In genomic region chr16:80627108-80627507, GRCh38 we compare ENCODE assay signal across 15 cellular contexts.
DNase-seq lines count a peak whose midpoint lies in the region; ATAC-seq and TF ChIP-seq lines count a peak whose summit lies in the region.
"Had no signal": no experiment of that assay in that cellular context is flagged by ENCODE, and none has a peak within 500 bp of the region (broad histone marks: within the 10 kb centered on the region; RNA-seq: fewer than 3 reads in every experiment).

No MANE protein-coding gene starts in this region.

- DNase-seq in GM13976 (ENCODE audit: low spot score) (peak; percentile 73), GM19240 (ENCODE audit: insufficient read length, low spot score) (peak; percentile 37), putamen (ENCODE audit: low spot score) (no peak), Calu3 (no peak), kidney glomerular epithelial cell (lab: John Stamatoyannopoulos, UW) (no peak)
- no peak for DNase-seq in T-helper 2 cell treated with Interferon-gamma antibody and Interleukin-4, amounts not matched to agents 5 μg/mL and 100 μg/mL, for 36 hours (ENCODE audit: low spot score)
- DNase-seq: IMR-90; NCI-H1092 treated with DMSO at 0.1 percent for 48 hours; NCI-H524 treated with DMSO at 0.1 percent for 48 hours; retina; stimulated activated CD4-positive, alpha-beta T cell treated with anti-CD3 and anti-CD28 coated beads, Interleukin-2, amount 100 ng/mL, for 24 hours had no signal

- H3K36me3 Mint-ChIP-seq in Calu3 (ENCODE audit: insufficient read depth, unreplicated experiment): no peaks in the 10 kb centered on the region
- peaks cover 39% of the 10 kb centered on the region for H3K36me3 Mint-ChIP-seq in T-helper 2 cell treated with Interferon-gamma antibody and Interleukin-4, amounts not matched to agents 5 μg/mL and 100 μg/mL, for 36 hours (ENCODE audit: low read depth)

- no peaks in the 10 kb centered on the region for H3K27me3 Mint-ChIP-seq in Calu3 (ENCODE audit: unreplicated experiment)
- no peaks in the 10 kb centered on the region for H3K27me3 Mint-ChIP-seq in T-helper 2 cell treated with Interferon-gamma antibody and Interleukin-4, amounts not matched to agents 5 μg/mL and 100 μg/mL, for 36 hours (ENCODE audit: low read depth)
- H3K27me3 Mint-ChIP-seq: activated naive CD4-positive, alpha-beta T cell treated with anti-CD3 and anti-CD28 coated beads, Interleukin-2, amount 50 U/mL, for 24 hours had no signal

- no peak overlapping the region for H3K4me3 Mint-ChIP-seq in Calu3 (ENCODE audit: low read depth, unreplicated experiment)
- no peak overlapping the region for H3K4me3 Mint-ChIP-seq in T-helper 2 cell treated with Interferon-gamma antibody and Interleukin-4, amounts not matched to agents 5 μg/mL and 100 μg/mL, for 36 hours
- H3K4me3 Mint-ChIP-seq: activated CD8-positive, alpha-beta T cell treated with anti-CD3 and anti-CD28 coated beads, Interleukin-2, amount 10 ng/mL, durations not matched to agents 7 days and 5 days; activated naive CD4-positive, alpha-beta T cell treated with anti-CD3 and anti-CD28 coated beads, Interleukin-2, amount 50 U/mL, for 24 hours had no signal

- no peaks in the 10 kb centered on the region for H3K4me1 Mint-ChIP-seq in Calu3 (ENCODE audit: low read depth, unreplicated experiment)
- H3K4me1 Mint-ChIP-seq in T-helper 2 cell treated with Interferon-gamma antibody and Interleukin-4, amounts not matched to agents 5 μg/mL and 100 μg/mL, for 36 hours (ENCODE audit: low read depth): no peaks in the 10 kb centered on the region
- H3K4me1 Mint-ChIP-seq: activated naive CD4-positive, alpha-beta T cell treated with anti-CD3 and anti-CD28 coated beads, Interleukin-2, amount 50 U/mL, for 24 hours had no signal

- CTCF ChIA-PET in Calu3 (lab: Charles Lee): no interaction called here

- H3K9me3 Mint-ChIP-seq in Calu3 (ENCODE audit: low read depth, unreplicated experiment): peaks cover 4% of the 10 kb centered on the region
- H3K9me3 Mint-ChIP-seq in T-helper 2 cell treated with Interferon-gamma antibody and Interleukin-4, amounts not matched to agents 5 μg/mL and 100 μg/mL, for 36 hours: peaks cover 14% of the 10 kb centered on the region

- no TSS peak for BruUV-seq in Calu3 (replicated peaks; lab: Mats Ljungman, UMichigan)

- no peak overlapping the region for H3K27ac Mint-ChIP-seq in Calu3 (ENCODE audit: unreplicated experiment)
- H3K27ac Mint-ChIP-seq in T-helper 2 cell treated with Interferon-gamma antibody and Interleukin-4, amounts not matched to agents 5 μg/mL and 100 μg/mL, for 36 hours: no peak overlapping the region
- H3K27ac Mint-ChIP-seq: activated CD8-positive, alpha-beta T cell treated with anti-CD3 and anti-CD28 coated beads, Interleukin-2, amount 10 ng/mL, durations not matched to agents 7 days and 5 days; activated naive CD4-positive, alpha-beta T cell treated with anti-CD3 and anti-CD28 coated beads, Interleukin-2, amount 50 U/mL, for 24 hours had no signal

- TF ChIP-seq CTCF in GM13976 (IDR thresholded peaks at IDR 0.05; ENCODE audit: borderline replicate concordance, control extremely low read depth, extremely low read depth, insufficient read depth, missing control alignments): no peak
- no peak for TF ChIP-seq CTCF in Calu3 (IDR thresholded peaks at IDR 0.05; ENCODE audit: unreplicated experiment)

- intact Hi-C loops in Calu3 (cut with micrococcal nuclease; ENCODE audit: unreplicated experiment): no loop called here

- in situ Hi-C loops in GM13976 (cut with MboI; ENCODE audit: low sequenced_read_pairs, unreplicated experiment): no loop called here

- ATAC-seq in HG02571 (IDR thresholded peaks at IDR 0.05; ENCODE audit: unreplicated experiment) (peak; percentile 71), HG03196 (IDR thresholded peaks at IDR 0.05; ENCODE audit: unreplicated experiment) (peak; percentile 68)
- ATAC-seq: activated CD8-positive, alpha-beta T cell treated with anti-CD3 and anti-CD28 coated beads, Interleukin-2, amount 10 ng/mL, durations not matched to agents 7 days and 5 days had no signal

Comparison
In these comparisons a context has a peak if more than half of its experiments do, and no peak if none do; other contexts are left out.
1. DNase-seq: peak in GM13976 (single experiment) and GM19240 (single experiment); none in putamen (single experiment), Calu3 (single experiment), kidney glomerular epithelial cell (single experiment) and T-helper 2 cell treated with Interferon-gamma antibody and Interleukin-4, amounts not matched to agents 5 μg/mL and 100 μg/mL, for 36 hours (single experiment).